ENCODE assay signal across 8 cellular contexts in the genomic region with DNA sequence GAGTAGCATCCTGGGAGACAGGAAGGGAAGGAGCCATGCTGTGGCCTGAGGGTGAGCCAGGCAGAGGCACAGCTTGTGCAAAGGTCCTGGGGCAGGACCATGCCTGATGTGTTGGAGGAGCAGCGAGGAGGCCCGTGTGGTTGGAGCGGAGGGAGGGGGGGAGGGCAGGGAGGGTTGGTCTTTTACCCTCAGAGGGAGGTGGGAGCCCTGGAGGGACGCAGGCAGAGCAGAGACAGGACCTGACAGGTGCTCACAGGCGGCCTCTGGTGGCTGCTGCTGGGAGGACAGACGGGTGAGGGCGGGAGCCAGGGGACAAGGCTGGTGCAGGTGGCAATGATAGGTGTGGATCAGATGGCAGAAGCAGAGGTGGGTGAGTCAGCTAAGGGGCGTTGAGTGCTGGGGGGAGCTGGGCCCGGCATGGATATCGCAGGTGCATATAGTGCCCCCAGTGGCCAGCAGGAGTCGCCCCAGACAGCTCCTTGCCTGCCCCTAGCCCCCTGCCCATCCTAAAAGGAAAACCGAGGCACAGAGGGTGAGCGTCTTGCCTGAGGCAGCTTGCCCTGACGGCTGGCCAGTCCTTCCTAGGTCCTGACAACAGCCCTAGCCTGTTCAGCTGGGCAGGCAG. TPM values are rescaled to one million over a fixed set of nuclear protein-coding genes. Genes with fewer than 3 reads are reported as not detected.
DNase-seq lines count a peak whose midpoint lies in the region; ATAC-seq and TF ChIP-seq lines count a peak whose summit lies in the region.

No MANE protein-coding gene starts in this region.

- H3K4me1 ChIP-seq in hepatocyte (ENCODE audit: insufficient read depth) = no peaks in the 10 kb centered on the region

- no peaks in the 10 kb centered on the region for H3K9me2 ChIP-seq in hepatocyte (replicated peaks; ENCODE audit: insufficient read depth)

- H3K36me3 ChIP-seq in hepatocyte (replicated peaks; ENCODE audit: insufficient read depth, low read depth) = no peaks in the 10 kb centered on the region

- no peaks in the 10 kb centered on the region for H3K79me2 ChIP-seq in hepatocyte

- no peaks in the 10 kb centered on the region for H3K9me3 ChIP-seq in hepatocyte (ENCODE audit: low read depth)

- no peak overlapping the region for H3K4me2 ChIP-seq in hepatocyte

- H3K27me3 ChIP-seq in hepatocyte = no peaks in the 10 kb centered on the region

- H3K27ac ChIP-seq in hepatocyte = no peak overlapping the region

- no peak overlapping the region for H2AFZ ChIP-seq in hepatocyte

- ATAC-seq in GM21447 (IDR thresholded peaks at IDR 0.05; ENCODE audit: unreplicated experiment) = no peak

- H3K4me3 ChIP-seq in HFF-Myc (replicated peaks; ENCODE audit: low read depth, low read length) = no peak overlapping the region
- H3K4me3 ChIP-seq in hepatocyte = no peak overlapping the region

- WGBS in hepatocyte (ENCODE audit: low lambda C conversion rate, missing lambda C conversion rate) = 32% methylated on average over 9 of the region's 14 CpGs

- H4K20me1 ChIP-seq in hepatocyte (ENCODE audit: insufficient read depth, poor library complexity, severe bottlenecking) = no peaks in the 10 kb centered on the region

- peak; percentile 79 for TF ChIP-seq CTCF in HFF-Myc (IDR thresholded peaks at IDR 0.05; ENCODE audit: low read depth, low read length, missing control alignments)
- TF ChIP-seq CTCF in hepatocyte (IDR thresholded peaks at IDR 0.05; ENCODE audit: poor library complexity) = peak; percentile 58

- DNase-seq in AML-193 (lab: John Stamatoyannopoulos, UW) (peak; percentile 10 to 26), HFF-Myc (ENCODE audit: extremely low read depth, low read depth) (no peak), SKM-1 (lab: John Stamatoyannopoulos, UW; ENCODE audit: unreplicated experiment) (peak; percentile 50), hepatocyte (ENCODE audit: low spot score) (peak; percentile 68), KG1 (lab: John Stamatoyannopoulos, UW) (no peak)
- DNase-seq in activated naive CD4-positive, alpha-beta T cell treated with anti-CD3 and anti-CD28 coated beads, Interleukin-2, amount 50 U/mL, for 16 hours = peak; percentile 79
- DNase-seq in stimulated activated CD4-positive, alpha-beta T cell treated with anti-CD3 and anti-CD28 coated beads, Interleukin-1b, Interleukin-23, amount 100 ng/mL, for 48 hours = peak; percentile 75

RNA-seq across cellular contexts. Expression of gene GNA15, which starts 9.8 kb away (rescaled TPM):
- 0.24 and 1.5 TPM in 2 replicates for total RNA-seq in hepatocyte
- 0.29 and 0.45 TPM in 2 replicates for polyA plus RNA-seq in hepatocyte

RNA-seq across cellular contexts. Expression of gene GNA11, which starts 31.9 kb away (rescaled TPM):
- total RNA-seq in hepatocyte = 53.8 and 60.2 TPM in 2 replicates
- 100 and 115 TPM in 2 replicates for polyA plus RNA-seq in hepatocyte

RNA-seq across cellular contexts. Expression of gene S1PR4, which starts 52.6 kb away (rescaled TPM):
- total RNA-seq in hepatocyte = 0.07 TPM in 1 of 2 replicates, not detected in the other
- 0.16 TPM in 1 of 2 replicates, not detected in the other for polyA plus RNA-seq in hepatocyte

RNA-seq across cellular contexts. Expression of gene NCLN, which starts 59.7 kb away (rescaled TPM):
- 42.8 and 44.9 TPM in 2 replicates for total RNA-seq in hepatocyte
- 85.5 and 94.2 TPM in 2 replicates for polyA plus RNA-seq in hepatocyte

Comparison
In these comparisons a context has a peak if more than half of its experiments do, and no peak if none do; other contexts are left out.
1. DNase-seq: peak in AML-193 (2 of 2), SKM-1 (single experiment), activated naive CD4-positive, alpha-beta T cell treated with anti-CD3 and anti-CD28 coated beads, Interleukin-2, amount 50 U/mL, for 16 hours (single experiment), hepatocyte (single experiment) and stimulated activated CD4-positive, alpha-beta T cell treated with anti-CD3 and anti-CD28 coated beads, Interleukin-1b, Interleukin-23, amount 100 ng/mL, for 48 hours (single experiment); none in HFF-Myc (single experiment) and KG1 (single experiment).